In the genomic region with DNA sequence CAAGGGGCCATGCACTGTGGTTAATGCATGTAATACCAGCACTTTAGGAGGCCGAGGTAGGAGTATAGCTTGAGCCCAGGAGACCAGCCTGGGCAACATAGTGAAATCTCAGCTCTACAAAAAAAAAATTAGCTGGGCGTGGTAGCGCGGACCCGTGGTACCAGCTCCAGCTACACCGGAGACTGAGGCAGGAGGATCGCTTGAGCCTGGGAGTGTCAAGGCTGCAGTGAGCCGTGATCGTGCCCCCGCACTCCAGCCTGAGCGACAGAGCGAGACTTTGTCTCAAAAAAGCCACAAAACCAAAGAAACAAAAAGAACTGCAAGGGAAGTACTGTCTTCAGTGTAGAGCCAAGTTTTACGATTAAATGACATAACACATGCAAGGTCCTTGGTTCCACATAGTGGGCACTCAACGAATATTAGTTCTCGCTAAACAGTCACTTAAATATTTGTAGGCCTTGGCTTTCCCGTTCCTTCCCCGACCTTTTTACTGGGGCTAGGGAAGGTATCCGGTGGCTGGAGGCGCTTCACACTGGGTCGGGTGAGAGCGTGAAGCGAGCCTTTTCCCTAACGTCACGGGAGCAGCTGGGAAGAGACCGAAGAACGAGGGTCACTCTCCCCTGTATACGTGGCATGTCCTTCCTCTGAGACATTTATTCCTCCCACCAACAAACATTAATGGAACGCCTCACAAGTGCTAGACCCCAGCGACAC, we compare ENCODE assay signal across 9 cellular contexts. TPM values are rescaled to one million over a fixed set of nuclear protein-coding genes. Genes with fewer than 3 reads are reported as not detected.
DNase-seq lines count a peak whose midpoint lies in the region; ATAC-seq and TF ChIP-seq lines count a peak whose summit lies in the region.
"Had no signal": no experiment of that assay in that cellular context is flagged by ENCODE, and none has a peak within 500 bp of the region (broad histone marks: within the 10 kb centered on the region; RNA-seq: fewer than 3 reads in every experiment).

No MANE protein-coding gene starts in this region.

- no peak for ATAC-seq in HG03039 (IDR thresholded peaks at IDR 0.05; ENCODE audit: unreplicated experiment)

- peak overlapping the region; percentile 38 to 78 (median 54) for H3K4me3 ChIP-seq in mammary epithelial cell (replicated peaks in 1 of 3; ENCODE audit: insufficient read depth in 1 of 3, low read depth in 2 of 3, low read length in 3 of 3)
- H3K4me3 ChIP-seq in thymus (ENCODE audit: low read length) = peak overlapping the region; percentile 56

- intact Hi-C loops in mammary epithelial cell (cut with micrococcal nuclease) = loop anchor here (2.0 to 10.0 kb wide), 2 partner anchors 62 to 256 kb away; a partner anchor contains a TSS

- H3K36me3 ChIP-seq in mammary epithelial cell (ENCODE audit: insufficient read depth, low read length) = peaks cover 3% of the 10 kb centered on the region
- no peaks in the 10 kb centered on the region for H3K36me3 ChIP-seq in thymus (ENCODE audit: control insufficient read depth, insufficient read depth)

- in situ Hi-C loops in mammary epithelial cell (cut with MboI; ENCODE audit: low sequenced_read_pairs in 2 of 2) = no loop called here

- peak overlapping the region; percentile 92 for H3K27ac ChIP-seq in mammary epithelial cell (ENCODE audit: insufficient read depth, low read depth, low read length)
- peak overlapping the region; percentile 83 for H3K27ac ChIP-seq in layer of hippocampus (ENCODE audit: low read depth, low read length)
- H3K27ac ChIP-seq in thymus (ENCODE audit: low read depth) = peak overlapping the region; percentile 96

- peak overlapping the region; percentile 78 for H3K4me2 ChIP-seq in mammary epithelial cell (ENCODE audit: insufficient read depth, low read depth, low read length)

- no peaks in the 10 kb centered on the region for H4K20me1 ChIP-seq in mammary epithelial cell (ENCODE audit: insufficient read depth, low read length)

- WGBS in mammary epithelial cell (ENCODE audit: low coverage, missing lambda C conversion rate) = 65% methylated on average over 13 of the region's 29 CpGs
- 48% methylated on average over 29 of the region's 29 CpGs for WGBS in thymus

- H2AFZ ChIP-seq in mammary epithelial cell (ENCODE audit: low read depth, low read length) = peak overlapping the region; percentile 86

- no peak for TF ChIP-seq CTCF in mammary epithelial cell (conservative IDR thresholded peaks at IDR 0.05 in 1 of 2, IDR thresholded peaks at IDR 0.05 in 1 of 2; ENCODE audit: extremely low read depth in 1 of 2, insufficient read depth in 1 of 2, low read depth in 1 of 2, low read length in 2 of 2)

- H3K4me1 ChIP-seq in mammary epithelial cell (ENCODE audit: insufficient read depth, low read length) (peaks cover 28% of the 10 kb centered on the region), thymus (ENCODE audit: control insufficient read depth, insufficient read depth, low read length) (peaks cover 21% of the 10 kb centered on the region)

- TSS peak; percentile 92 for BruUV-seq in mammary epithelial cell (replicated peaks; lab: Mats Ljungman, UMichigan)

- CTCF ChIA-PET in mammary epithelial cell (lab: Charles Lee; ENCODE audit: low non-redundant PET) = interaction anchor here (0.9 kb wide), 1 partner anchor 401 kb away, joined by 8 read pairs; no protein-coding TSS in a partner anchor

- H3K79me2 ChIP-seq in mammary epithelial cell (ENCODE audit: insufficient read depth, low read length) = peaks cover 40% of the 10 kb centered on the region

- dilution Hi-C loops in mammary epithelial cell (cut with HindIII; ENCODE audit: low sequenced_read_pairs) = no loop called here

- peak overlapping the region; percentile 87 for H3K9ac ChIP-seq in mammary epithelial cell (ENCODE audit: insufficient read depth, low read length)

- H3K27me3 ChIP-seq in mammary epithelial cell (ENCODE audit: insufficient read depth, low read length) = no peaks in the 10 kb centered on the region
- H3K27me3 ChIP-seq in layer of hippocampus (ENCODE audit: control insufficient read depth, insufficient read depth, low read length) = no peaks in the 10 kb centered on the region
- H3K27me3 ChIP-seq in thymus (ENCODE audit: control insufficient read depth, insufficient read depth) = no peaks in the 10 kb centered on the region

- peak; percentile 24 for DNase-seq in SIG-M5 treated with dmso at 0.1 percent for 504 hours (lab: John Stamatoyannopoulos, UW; ENCODE audit: unreplicated experiment)
- no peak for DNase-seq in SIG-M5 (lab: John Stamatoyannopoulos, UW)
- DNase-seq in NCI-H2227 treated with DMSO at 0.1 percent for 48 hours (lab: John Stamatoyannopoulos, UW) = peak; percentile 81
- no peak for DNase-seq in mammary epithelial cell
- DNase-seq in HCEC 1CT = no peak

- no peaks in the 10 kb centered on the region for H3K9me3 ChIP-seq in mammary epithelial cell (replicated peaks; ENCODE audit: insufficient read depth, low read length)
- H3K9me3 ChIP-seq in thymus (ENCODE audit: control insufficient read depth) = no peaks in the 10 kb centered on the region

RNA-seq across cellular contexts. Expression of a gene that starts 1.0 kb away (rescaled TPM):
- 100 to 1,000 TPM; 196 to 234 TPM for total RNA-seq in mammary epithelial cell
- polyA plus RNA-seq in mammary epithelial cell = 138 TPM
- 253 TPM for polyA minus RNA-seq in mammary epithelial cell
- polyA plus RNA-seq in thymus = 55.1 TPM

RNA-seq across cellular contexts. Expression of a gene that starts 33.1 kb away (rescaled TPM):
- not detected for total RNA-seq in mammary epithelial cell
- polyA plus RNA-seq in mammary epithelial cell (not detected), thymus (0.11 TPM)
- polyA minus RNA-seq in mammary epithelial cell = not detected
- total RNA-seq: subcutaneous adipose tissue had no signal

RNA-seq across cellular contexts. Expression of a gene that starts 57.5 kb away (rescaled TPM):
- 1 to 10 TPM in 1 of 2 donors, under 1 TPM in 1; 0.52 to 2.8 TPM for total RNA-seq in mammary epithelial cell
- polyA plus RNA-seq in mammary epithelial cell = 1.1 TPM
- polyA minus RNA-seq in mammary epithelial cell = not detected
- 0.96 TPM for polyA plus RNA-seq in thymus

Comparison
In these comparisons a context has a peak if more than half of its experiments do, and no peak if none do; other contexts are left out.
1. DNase-seq: peak in SIG-M5 treated with dmso at 0.1 percent for 504 hours (single experiment) and NCI-H2227 treated with DMSO at 0.1 percent for 48 hours (single experiment); none in SIG-M5 (single experiment), mammary epithelial cell (single experiment) and HCEC 1CT (single experiment).
2. Peak in every context shown above with its lines, with median percentiles within 50 percentile points of each other: H3K27ac ChIP-seq.